In the genomic region with DNA sequence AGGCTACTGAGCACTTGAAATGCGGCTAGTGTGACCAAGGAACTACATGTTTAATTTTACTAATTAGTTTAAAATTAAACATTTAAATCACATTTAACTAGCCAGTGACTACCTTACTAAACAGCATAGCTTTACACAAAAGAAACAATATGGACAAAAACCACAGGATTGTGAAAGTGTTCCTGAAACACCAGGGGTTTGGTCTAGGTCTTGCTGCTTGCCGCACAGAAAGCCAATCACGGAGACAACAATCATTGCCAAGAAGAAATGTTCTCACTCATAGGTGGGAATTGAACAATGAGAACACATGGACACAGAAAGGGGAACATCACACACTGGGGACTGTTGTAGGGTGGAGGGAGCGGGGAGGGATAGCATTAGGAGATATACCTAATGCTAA, we compare ENCODE assay signal across 27 cellular contexts.
A peak's percentile ranks its signal among the peaks of the same experiment; 100 is the strongest.
DNase-seq lines count a peak whose midpoint lies in the region; ATAC-seq and TF ChIP-seq lines count a peak whose summit lies in the region.
"Had no signal": no experiment of that assay in that cellular context is flagged by ENCODE, and none has a peak within 500 bp of the region (broad histone marks: within the 10 kb centered on the region; RNA-seq: fewer than 3 reads in every experiment).

No MANE protein-coding gene starts in this region.

- no peak overlapping the region for H3K4me3 Mint-ChIP-seq in activated CD4-positive, alpha-beta T cell treated with anti-CD3 and anti-CD28 coated beads for 36 hours
- H3K4me3 Mint-ChIP-seq: CD8-positive, alpha-beta memory T cell; T-cell had no signal

- DNase-seq in SKM-1 treated with dmso at 0.1 percent for 144 hours (lab: John Stamatoyannopoulos, UW; ENCODE audit: unreplicated experiment) (peak; percentile 10), SKM-1 (lab: John Stamatoyannopoulos, UW; ENCODE audit: unreplicated experiment) (no peak), NOMO-1 treated with dmso at 0.1 percent for 144 hours (lab: John Stamatoyannopoulos, UW; ENCODE audit: unreplicated experiment) (peak; percentile 3), astrocyte of the hippocampus (ENCODE audit: low read depth, low spot score) (peak; percentile 52), RPMI8226 (no peak), GM13976 (ENCODE audit: low spot score) (no peak), NCI-H1105 (lab: John Stamatoyannopoulos, UW) (no peak)
- no peak for DNase-seq in activated CD4-positive, alpha-beta T cell treated with anti-CD3 and anti-CD28 coated beads for 36 hours
- DNase-seq: 8988T; ACHN; BE2C; CD8-positive, alpha-beta memory T cell; DMS 273 treated with DMSO at 0.1 percent for 48 hours; DMS79; EL; GDM1; H7; KBM-7; MM.1S; NCI-H2029; NCI-H526 treated with DMSO at 0.1 percent for 48 hours; PC-3; SJCRH30; T-cell had no signal

- CTCF ChIA-PET in activated CD4-positive, alpha-beta T cell treated with anti-CD3 and anti-CD28 coated beads for 36 hours (lab: Charles Lee) = no interaction called here

- no peak for ATAC-seq in activated CD4-positive, alpha-beta T cell treated with anti-CD3 and anti-CD28 coated beads for 36 hours
- ATAC-seq: PC-3, Right ventricle myocardium inferior, SK-N-SH treated with all-trans-retinoic acid at 6 μM for 48 hours, T-cell had no signal

- no peaks in the 10 kb centered on the region for H3K36me3 Mint-ChIP-seq in activated CD4-positive, alpha-beta T cell treated with anti-CD3 and anti-CD28 coated beads for 36 hours (ENCODE audit: low read depth)
- H3K36me3 Mint-ChIP-seq: CD14-positive monocyte; CD8-positive, alpha-beta memory T cell; T-cell had no signal

- no peak overlapping the region for H3K27ac Mint-ChIP-seq in activated CD4-positive, alpha-beta T cell treated with anti-CD3 and anti-CD28 coated beads for 36 hours
- H3K27ac Mint-ChIP-seq: CD14-positive monocyte; CD8-positive, alpha-beta memory T cell; T-cell had no signal

- POLR2A ChIA-PET in activated CD4-positive, alpha-beta T cell treated with anti-CD3 and anti-CD28 coated beads for 36 hours (lab: Charles Lee) = no interaction called here

- H3K9me3 Mint-ChIP-seq in activated CD4-positive, alpha-beta T cell treated with anti-CD3 and anti-CD28 coated beads for 36 hours (ENCODE audit: low read depth) = no peaks in the 10 kb centered on the region

- no peaks in the 10 kb centered on the region for H3K27me3 Mint-ChIP-seq in activated CD4-positive, alpha-beta T cell treated with anti-CD3 and anti-CD28 coated beads for 36 hours
- H3K27me3 Mint-ChIP-seq: CD8-positive, alpha-beta memory T cell; T-cell had no signal

- intact Hi-C loops in activated CD4-positive, alpha-beta T cell treated with anti-CD3 and anti-CD28 coated beads for 36 hours (cut with DNase I, micrococcal nuclease) = no loop called here

- no peak for TF ChIP-seq CTCF in GM13976 (IDR thresholded peaks at IDR 0.05; ENCODE audit: borderline replicate concordance, control extremely low read depth, extremely low read depth, insufficient read depth, missing control alignments)

- in situ Hi-C loops in GM13976 (cut with MboI; ENCODE audit: low sequenced_read_pairs, unreplicated experiment) = no loop called here

- H3K4me1 Mint-ChIP-seq in activated CD4-positive, alpha-beta T cell treated with anti-CD3 and anti-CD28 coated beads for 36 hours = no peaks in the 10 kb centered on the region
- H3K4me1 Mint-ChIP-seq: CD8-positive, alpha-beta memory T cell; T-cell had no signal

Comparison
In these comparisons a context has a peak if more than half of its experiments do, and no peak if none do; other contexts are left out.
1. DNase-seq: peak in SKM-1 treated with dmso at 0.1 percent for 144 hours (single experiment), NOMO-1 treated with dmso at 0.1 percent for 144 hours (single experiment) and astrocyte of the hippocampus (single experiment); none in SKM-1 (single experiment), activated CD4-positive, alpha-beta T cell treated with anti-CD3 and anti-CD28 coated beads for 36 hours (single experiment), RPMI8226 (single experiment), GM13976 (single experiment) and NCI-H1105 (single experiment).